ENCODE assay signal across 8 cellular contexts in genomic region chr17:20009052-20009301, GRCh38. TPM values are rescaled to one million over a fixed set of nuclear protein-coding genes. Genes with fewer than 3 reads are reported as not detected.
A peak's percentile ranks its signal among the peaks of the same experiment; 100 is the strongest.
DNase-seq lines count a peak whose midpoint lies in the region; FAIRE-seq and TF ChIP-seq lines count a peak whose summit lies in the region.

No MANE protein-coding gene starts in this region.

- H3K4me1 ChIP-seq in OCI-LY1 (ENCODE audit: insufficient read depth, low read length, severe bottlenecking) (peaks cover 18% of the 10 kb centered on the region), endodermal cell (ENCODE audit: control insufficient read depth, insufficient read depth, low read length) (no peaks in the 10 kb centered on the region), neural progenitor cell (peaks cover 7% of the 10 kb centered on the region)

- peak overlapping the region; percentile 42 for H3K9ac ChIP-seq in OCI-LY1 (ENCODE audit: low read length)
- no peak overlapping the region for H3K9ac ChIP-seq in endodermal cell (ENCODE audit: extremely low read depth, low read length, poor library complexity, severe bottlenecking)
- H3K9ac ChIP-seq in neural progenitor cell = no peak overlapping the region

- H3K9me2 ChIP-seq in OCI-LY1 (ENCODE audit: low read depth, low read length) = no peaks in the 10 kb centered on the region

- H3K27ac Mint-ChIP-seq in endodermal cell (peak overlapping the region; percentile 52), neural progenitor cell (no peak overlapping the region)

- TF ChIP-seq CTCF in OCI-LY1 (IDR thresholded peaks at IDR 0.05; ENCODE audit: low read length) = no peak
- no peak for TF ChIP-seq CTCF in endodermal cell (conservative IDR thresholded peaks at IDR 0.05)
- no peak for TF ChIP-seq CTCF in neural progenitor cell (IDR thresholded peaks at IDR 0.05)

- no peaks in the 10 kb centered on the region for H3K79me2 ChIP-seq in OCI-LY1 (ENCODE audit: insufficient read depth, low read length)
- no peaks in the 10 kb centered on the region for H3K79me2 ChIP-seq in neural progenitor cell (ENCODE audit: low read depth)

- FAIRE-seq in GM12892 (lab: Jason Lieb, UNC) = peak; percentile 87

- H3K9me3 ChIP-seq in OCI-LY1 (ENCODE audit: low read length) = no peaks in the 10 kb centered on the region
- H3K9me3 ChIP-seq in endodermal cell (ENCODE audit: control insufficient read depth, low read length) = no peaks in the 10 kb centered on the region
- H3K9me3 ChIP-seq in neural progenitor cell (ENCODE audit: low read depth) = no peaks in the 10 kb centered on the region

- H3K36me3 ChIP-seq in OCI-LY1 (ENCODE audit: insufficient read depth, low read length) = no peaks in the 10 kb centered on the region
- no peaks in the 10 kb centered on the region for H3K36me3 ChIP-seq in endodermal cell (ENCODE audit: control insufficient read depth, insufficient read depth, low read length)
- H3K36me3 ChIP-seq in neural progenitor cell = no peaks in the 10 kb centered on the region

- H3K27ac ChIP-seq in OCI-LY1 (ENCODE audit: low read depth, low read length, poor library complexity, severe bottlenecking) (no peak overlapping the region), endodermal cell (ENCODE audit: low read depth, low read length) (no peak overlapping the region), neural progenitor cell (no peak overlapping the region)

- 0 to 1% methylated on average over 8 to 18 of the region's 18 CpGs for WGBS in endodermal cell (ENCODE audit: insufficient coverage in 1 of 2, insufficient read length in 1 of 2), 2 experiments

- H2AFZ ChIP-seq in OCI-LY1 (ENCODE audit: low read length) (peak overlapping the region; percentile 69), neural progenitor cell (replicated peaks) (peak overlapping the region; percentile 100)

- H3K4me3 ChIP-seq in OCI-LY1 (ENCODE audit: low read depth, low read length, poor library complexity, severe bottlenecking) (peak overlapping the region; percentile 63), endodermal cell (ENCODE audit: low read length) (peak overlapping the region; percentile 91), neural progenitor cell (peak overlapping the region; percentile 93)

- H3K9me3 Mint-ChIP-seq in endodermal cell (peaks cover 2% of the 10 kb centered on the region), neural progenitor cell (no peaks in the 10 kb centered on the region)

- H3K27me3 Mint-ChIP-seq in endodermal cell (ENCODE audit: insufficient read depth) (peaks cover 56% of the 10 kb centered on the region), neural progenitor cell (ENCODE audit: insufficient read depth, low read depth) (peaks cover 18% of the 10 kb centered on the region)

- TF ChIP-seq POLR2A in GM12892 (IDR thresholded peaks at IDR 0.05; ENCODE audit: low read depth, low read length) = no peak

- H3K27me3 ChIP-seq in OCI-LY1 (ENCODE audit: insufficient read depth, low read length) = no peaks in the 10 kb centered on the region
- H3K27me3 ChIP-seq in endodermal cell (ENCODE audit: control insufficient read depth, insufficient read depth, low read length, poor library complexity, severe bottlenecking) = peaks cover 51% of the 10 kb centered on the region
- peaks cover 52% of the 10 kb centered on the region for H3K27me3 ChIP-seq in neural progenitor cell

- DNase-seq in GM12892 (ENCODE audit: insufficient read length) (no peak), endodermal cell (no peak), neural progenitor cell (ENCODE audit: low spot score) (no peak), pons (ENCODE audit: low spot score) (no peak), SK-N-DZ (ENCODE audit: low spot score) (no peak), NCI-H1436 (lab: John Stamatoyannopoulos, UW) (no peak)
- DNase-seq in activated naive CD4-positive, alpha-beta T cell treated with anti-CD3 and anti-CD28 coated beads, Interleukin-2, amount 50 U/mL, for 16 hours = no peak

- H3F3A ChIP-seq in OCI-LY1 (ENCODE audit: insufficient read depth, low read length) (no peaks in the 10 kb centered on the region), neural progenitor cell (ENCODE audit: low read depth) (peaks cover 12% of the 10 kb centered on the region)

- H3K4me2 ChIP-seq in OCI-LY1 (ENCODE audit: low read length) (peak overlapping the region; percentile 88), neural progenitor cell (peak overlapping the region; percentile 97)

- H4K20me1 ChIP-seq in OCI-LY1 (ENCODE audit: insufficient read depth, low read length) = no peaks in the 10 kb centered on the region
- no peaks in the 10 kb centered on the region for H4K20me1 ChIP-seq in neural progenitor cell (ENCODE audit: low read depth)

- H3K4me1 Mint-ChIP-seq in endodermal cell (peaks cover 3% of the 10 kb centered on the region), neural progenitor cell (peaks cover 10% of the 10 kb centered on the region)

- no peaks in the 10 kb centered on the region for H3K36me3 Mint-ChIP-seq in endodermal cell (ENCODE audit: low read depth)
- no peaks in the 10 kb centered on the region for H3K36me3 Mint-ChIP-seq in neural progenitor cell

- H3K4me3 Mint-ChIP-seq in endodermal cell = peak overlapping the region; percentile 72
- peak overlapping the region; percentile 94 for H3K4me3 Mint-ChIP-seq in neural progenitor cell

RNA-seq across cellular contexts. Expression of gene SPECC1, which starts 0.2 kb away (rescaled TPM):
- polyA plus RNA-seq in GM12892 (2012; ENCODE audit: missing spikeins) = 19.4 TPM
- total RNA-seq in endodermal cell (10 to 100 TPM; 48.7 to 60.6 TPM), neural progenitor cell (ENCODE audit: low replicate concordance) (90.0 and 93.1 TPM in 2 replicates)
- polyA plus RNA-seq in endodermal cell (2013, experiment 1 of 2) = 41.7 TPM
- 39.2 TPM for polyA plus RNA-seq in endodermal cell (2013, experiment 2 of 2)
- 13.0 and 15.9 TPM in 2 replicates for polyA plus RNA-seq in SK-N-DZ (2014; cell fraction: cytosol; rRNA removed)
- polyA plus RNA-seq in SK-N-DZ (2014; cell fraction: nucleus; rRNA removed) = 14.6 and 16.0 TPM in 2 replicates

RNA-seq across cellular contexts. Expression of gene AKAP10, which starts 31.3 kb away (rescaled TPM):
- 15.1 TPM for polyA plus RNA-seq in GM12892 (2012; ENCODE audit: missing spikeins)
- total RNA-seq in endodermal cell (10 to 100 TPM; 29.6 to 39.1 TPM), neural progenitor cell (ENCODE audit: low replicate concordance) (33.4 and 54.1 TPM in 2 replicates)
- polyA plus RNA-seq in endodermal cell (2013, experiment 1 of 2) = 17.2 TPM
- polyA plus RNA-seq in endodermal cell (2013, experiment 2 of 2) = 18.3 TPM
- 11.3 and 16.6 TPM in 2 replicates for polyA plus RNA-seq in SK-N-DZ (2014; cell fraction: cytosol; rRNA removed)
- 17.8 and 19.1 TPM in 2 replicates for polyA plus RNA-seq in SK-N-DZ (2014; cell fraction: nucleus; rRNA removed)
